In the genomic region with DNA sequence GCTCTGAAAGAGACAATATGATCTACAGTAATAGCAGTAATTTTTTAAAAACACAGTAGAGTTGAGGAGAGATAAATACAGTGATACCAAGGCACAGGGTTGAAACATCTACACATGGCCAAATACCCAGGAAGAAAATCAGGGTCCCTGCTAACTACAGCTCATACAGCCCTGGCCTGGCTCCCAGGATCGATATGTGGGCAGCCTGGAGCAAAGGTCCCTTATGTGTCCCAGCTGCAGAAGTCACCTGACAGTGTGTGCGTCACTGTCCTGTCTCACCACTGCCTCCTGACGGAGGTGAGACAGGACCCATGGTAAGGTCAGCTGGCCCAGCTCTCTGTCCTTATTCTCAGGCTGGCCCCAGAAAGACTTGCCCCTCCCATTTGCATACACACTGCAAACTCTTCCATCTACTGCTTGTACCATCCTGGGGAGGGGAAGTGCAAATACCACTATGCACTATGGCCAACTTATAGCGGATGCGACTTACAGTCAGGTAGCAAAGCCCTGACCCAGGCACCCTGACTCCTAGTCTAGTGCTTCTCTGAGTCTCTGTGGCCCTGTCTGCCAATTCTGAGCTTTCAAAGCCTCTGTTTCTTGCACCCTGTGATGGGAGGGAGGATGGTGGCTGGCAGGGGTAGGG, we compare ENCODE assay signal across 1 cellular context.
TF ChIP-seq lines count a peak whose summit lies in the region.

No MANE protein-coding gene starts in this region.

TF ChIP-seq in HepG2, 621 proteins besides CTCF, POLR2A, EP300 and RAD21 (continued from another document and continues in another):
- TF ChIP-seq CEBPZ (IDR thresholded peaks at IDR 0.05; ENCODE audit: low read length), result no peak
- TF ChIP-seq HNF1B (CRISPR knock-in tag; IDR thresholded peaks at IDR 0.05), result peak; percentile 90
- no peak for TF ChIP-seq GABPA (IDR thresholded peaks at IDR 0.05; ENCODE audit: low read depth, low read length)
- peak; percentile 40; the same call in 1 of the 2 replicates for TF ChIP-seq GABPA (CRISPR knock-in tag; IDR thresholded peaks at IDR 0.05; ENCODE audit: low read depth)
- TF ChIP-seq MYNN (CRISPR knock-in tag; IDR thresholded peaks at IDR 0.05; ENCODE audit: low read depth), result no peak
- TF ChIP-seq, protein P1, sequence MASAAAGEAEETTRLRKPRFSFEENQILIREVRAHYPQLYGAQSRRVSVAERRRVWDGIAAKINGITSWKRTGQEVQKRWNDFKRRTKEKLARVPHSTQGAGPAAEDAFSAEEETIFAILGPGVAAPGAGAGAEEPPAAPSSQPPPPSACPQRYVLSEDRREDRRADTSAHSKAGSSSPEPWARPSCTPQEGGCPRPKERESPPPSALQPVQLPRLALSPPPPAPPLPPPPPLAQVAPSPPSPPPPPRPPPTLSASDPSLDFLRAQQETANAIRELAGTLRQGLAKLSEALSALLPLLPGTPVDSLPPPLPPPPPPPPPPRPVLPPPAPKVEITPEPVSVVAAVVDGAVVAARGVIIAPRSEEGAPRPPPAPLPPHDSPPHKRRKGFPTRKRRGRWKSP (CRISPR knock-in tag; IDR thresholded peaks at IDR 0.05), result no peak; the same call in 1 of the 2 replicates
- TF ChIP-seq FOXK1 (CRISPR knock-in tag; IDR thresholded peaks at IDR 0.05; ENCODE audit: borderline replicate concordance, low read depth), result peak; percentile 83; the same call in 1 of the 2 replicates
- no peak for TF ChIP-seq BCLAF1 (IDR thresholded peaks at IDR 0.05)
- TF ChIP-seq PITX1 (CRISPR knock-in tag; IDR thresholded peaks at IDR 0.05), result peak; percentile 82
- TF ChIP-seq, protein P2, sequence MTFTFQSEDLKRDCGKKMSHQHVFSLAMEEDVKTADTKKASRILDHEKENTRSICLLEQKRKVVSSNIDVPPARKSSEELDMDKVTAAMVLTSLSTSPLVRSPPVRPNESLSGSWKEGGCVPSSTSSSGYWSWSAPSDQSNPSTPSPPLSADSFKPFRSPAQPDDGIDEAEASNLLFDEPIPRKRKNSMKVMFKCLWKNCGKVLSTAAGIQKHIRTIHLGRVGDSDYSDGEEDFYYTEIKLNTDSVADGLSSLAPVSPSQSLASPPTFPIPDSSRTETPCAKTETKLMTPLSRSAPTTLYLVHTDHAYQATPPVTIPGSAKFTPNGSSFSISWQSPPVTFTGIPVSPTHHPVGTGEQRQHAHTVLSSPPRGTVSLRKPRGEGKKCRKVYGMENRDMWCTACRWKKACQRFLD (CRISPR knock-in tag; IDR thresholded peaks at IDR 0.05; ENCODE audit: borderline replicate concordance), result no peak
- no peak; the same call in 1 of the 2 replicates for TF ChIP-seq ZNF558 (CRISPR knock-in tag; IDR thresholded peaks at IDR 0.05; ENCODE audit: borderline replicate concordance)
- peak; percentile 49; the same call in 1 of the 3 replicates for TF ChIP-seq MXI1 (IDR thresholded peaks at IDR 0.05; ENCODE audit: borderline replicate concordance, low read depth, low read length)
- TF ChIP-seq ZNF552 (CRISPR knock-in tag; IDR thresholded peaks at IDR 0.05; ENCODE audit: borderline replicate concordance), result no peak
- no peak for TF ChIP-seq REXO4 (CRISPR knock-in tag; IDR thresholded peaks at IDR 0.05; ENCODE audit: borderline replicate concordance)
- TF ChIP-seq THAP11 (CRISPR knock-in tag; IDR thresholded peaks at IDR 0.05), result peak; percentile 75
- TF ChIP-seq ELK4 (CRISPR knock-in tag; IDR thresholded peaks at IDR 0.05; ENCODE audit: borderline replicate concordance), result no peak
- TF ChIP-seq FOSL2 (CRISPR knock-in tag; IDR thresholded peaks at IDR 0.05), result peak; percentile 88
- 0 out of 2 replicates have a peak, but pooled peaks have one; percentile 16 for TF ChIP-seq ZNF263 (CRISPR knock-in tag; IDR thresholded peaks at IDR 0.05)
- TF ChIP-seq ZNF543 (CRISPR knock-in tag; IDR thresholded peaks at IDR 0.05), result no peak
- peak; percentile 30; the same call in 1 of the 2 replicates for TF ChIP-seq POLR2G (IDR thresholded peaks at IDR 0.05; ENCODE audit: low read depth, low read length)
- TF ChIP-seq CREBL2 (CRISPR knock-in tag; IDR thresholded peaks at IDR 0.05; ENCODE audit: borderline replicate concordance), result no peak
- TF ChIP-seq ZNF839 (CRISPR knock-in tag; IDR thresholded peaks at IDR 0.05; ENCODE audit: borderline replicate concordance), result no peak
- no peak for TF ChIP-seq ZNF326 (CRISPR knock-in tag; IDR thresholded peaks at IDR 0.05; ENCODE audit: borderline replicate concordance)
- TF ChIP-seq SNAPC2 (CRISPR knock-in tag; IDR thresholded peaks at IDR 0.05), result no peak
- TF ChIP-seq ZBED4 (CRISPR knock-in tag; IDR thresholded peaks at IDR 0.05; ENCODE audit: borderline replicate concordance), result no peak
- TF ChIP-seq SSRP1 (CRISPR knock-in tag; IDR thresholded peaks at IDR 0.05), result no peak
- TF ChIP-seq FOXO4 (CRISPR knock-in tag; conservative IDR thresholded peaks at IDR 0.05), result no peak
- TF ChIP-seq, protein P3, sequence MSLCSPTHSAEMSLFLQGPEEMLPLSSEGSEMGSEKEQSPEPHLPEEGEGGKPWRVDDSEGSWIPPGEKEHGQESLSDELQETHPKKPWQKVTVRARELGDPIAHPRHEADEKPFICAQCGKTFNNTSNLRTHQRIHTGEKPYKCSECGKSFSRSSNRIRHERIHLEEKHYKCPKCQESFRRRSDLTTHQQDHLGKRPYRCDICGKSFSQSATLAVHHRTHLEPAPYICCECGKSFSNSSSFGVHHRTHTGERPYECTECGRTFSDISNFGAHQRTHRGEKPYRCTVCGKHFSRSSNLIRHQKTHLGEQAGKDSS (CRISPR knock-in tag; IDR thresholded peaks at IDR 0.05; ENCODE audit: borderline replicate concordance, low read depth), result peak; percentile 60; the same call in 1 of the 2 replicates
- TF ChIP-seq, protein P4, sequence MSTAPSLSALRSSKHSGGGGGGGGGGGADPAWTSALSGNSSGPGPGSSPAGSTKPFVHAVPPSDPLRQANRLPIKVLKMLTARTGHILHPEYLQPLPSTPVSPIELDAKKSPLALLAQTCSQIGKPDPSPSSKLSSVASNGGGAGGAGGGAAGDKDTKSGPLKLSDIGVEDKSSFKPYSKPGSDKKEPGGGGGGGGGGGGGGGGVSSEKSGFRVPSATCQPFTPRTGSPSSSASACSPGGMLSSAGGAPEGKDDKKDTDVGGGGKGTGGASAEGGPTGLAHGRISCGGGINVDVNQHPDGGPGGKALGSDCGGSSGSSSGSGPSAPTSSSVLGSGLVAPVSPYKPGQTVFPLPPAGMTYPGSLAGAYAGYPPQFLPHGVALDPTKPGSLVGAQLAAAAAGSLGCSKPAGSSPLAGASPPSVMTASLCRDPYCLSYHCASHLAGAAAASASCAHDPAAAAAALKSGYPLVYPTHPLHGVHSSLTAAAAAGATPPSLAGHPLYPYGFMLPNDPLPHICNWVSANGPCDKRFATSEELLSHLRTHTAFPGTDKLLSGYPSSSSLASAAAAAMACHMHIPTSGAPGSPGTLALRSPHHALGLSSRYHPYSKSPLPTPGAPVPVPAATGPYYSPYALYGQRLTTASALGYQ (CRISPR knock-in tag; IDR thresholded peaks at IDR 0.05), result no peak
- TF ChIP-seq, protein P5, sequence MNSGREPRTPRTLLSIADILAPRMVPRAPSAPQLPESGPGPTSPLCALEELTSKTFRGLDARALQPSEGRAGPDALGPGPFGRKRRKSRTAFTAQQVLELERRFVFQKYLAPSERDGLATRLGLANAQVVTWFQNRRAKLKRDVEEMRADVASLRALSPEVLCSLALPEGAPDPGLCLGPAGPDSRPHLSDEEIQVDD (CRISPR knock-in tag; IDR thresholded peaks at IDR 0.05; ENCODE audit: borderline replicate concordance), result no peak
- TF ChIP-seq HMG20A (CRISPR knock-in tag; IDR thresholded peaks at IDR 0.05; ENCODE audit: borderline replicate concordance), result peak; percentile 64; the same call in 1 of the 2 replicates
